In the genomic region with DNA sequence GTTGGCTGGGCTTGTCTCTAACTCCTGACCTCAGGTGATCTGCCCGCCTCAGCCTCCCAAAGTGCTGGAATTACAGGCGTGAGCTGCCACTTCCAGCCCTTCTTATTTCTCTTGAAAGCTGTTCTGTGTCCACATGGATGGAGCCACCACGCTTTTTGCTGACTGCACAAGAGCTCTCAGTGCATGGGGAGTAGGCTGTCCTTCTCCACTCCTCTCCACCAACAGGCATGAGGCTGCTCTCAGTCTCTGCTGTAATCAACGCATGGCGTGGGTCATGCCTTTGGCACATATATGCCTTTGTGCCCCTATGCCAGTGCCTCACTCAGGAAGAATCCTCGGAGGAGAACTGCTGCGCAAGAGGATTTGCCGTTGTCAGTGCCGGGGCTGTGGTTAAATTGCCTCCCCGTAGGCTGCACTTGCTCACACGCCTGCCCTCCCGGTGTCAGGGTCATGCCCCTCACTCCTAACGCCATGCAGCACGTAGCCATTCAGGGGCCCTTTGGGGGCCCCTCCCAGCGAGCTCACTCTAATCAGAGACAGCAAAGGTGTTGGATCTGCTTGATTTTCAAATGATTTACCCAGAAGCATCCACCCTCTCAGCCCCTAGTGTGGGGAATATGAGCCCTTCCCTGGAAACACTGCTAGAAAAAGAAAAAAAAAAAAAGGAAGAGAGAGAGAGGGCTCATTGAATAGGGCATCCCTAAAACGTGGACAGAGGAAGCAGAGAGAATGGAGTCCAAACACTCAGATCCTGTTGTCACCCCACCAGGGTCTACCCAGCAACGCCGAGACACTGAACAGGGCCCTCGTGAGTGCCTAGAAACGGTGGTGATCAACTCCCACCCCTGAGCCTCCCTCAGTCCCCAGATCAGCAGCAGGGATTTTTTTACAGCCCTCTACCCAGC, we compare ENCODE assay signal across 13 cellular contexts. TPM values are rescaled to one million over a fixed set of nuclear protein-coding genes. Genes with fewer than 3 reads are reported as not detected.
DNase-seq lines count a peak whose midpoint lies in the region; ATAC-seq and TF ChIP-seq lines count a peak whose summit lies in the region.
"Had no signal": no experiment of that assay in that cellular context is flagged by ENCODE, and none has a peak within 500 bp of the region (broad histone marks: within the 10 kb centered on the region; RNA-seq: fewer than 3 reads in every experiment).

No MANE protein-coding gene starts in this region.

- H3K27ac Mint-ChIP-seq in brain: peak overlapping the region; percentile 73 to 97 (median 91)
- H3K27ac Mint-ChIP-seq in stimulated activated effector memory CD8-positive, alpha-beta T cell treated with anti-CD3 and anti-CD28 coated beads, Interleukin-12 subunit alpha, Interleukin-12 subunit beta, amount 100 ng/mL, for 72 hours: peak overlapping the region; percentile 29
- H3K27ac Mint-ChIP-seq: CD4-positive, alpha-beta memory T cell had no signal

- peaks cover 5% of the 10 kb centered on the region for H3K27me3 ChIP-seq in layer of hippocampus (ENCODE audit: control insufficient read depth, insufficient read depth, low read length)
- H3K27me3 ChIP-seq: adrenal gland had no signal

- DNase-seq in KBM-7: peak; percentile 14
- DNase-seq in stimulated activated effector memory CD8-positive, alpha-beta T cell treated with anti-CD3 and anti-CD28 coated beads, Interleukin-12 subunit alpha, Interleukin-12 subunit beta, amount 100 ng/mL, for 72 hours (ENCODE audit: low spot score in 2 of 2): no peak
- DNase-seq in central memory CD4-positive, alpha-beta T cell: no peak
- DNase-seq: CD4-positive, alpha-beta memory T cell; mucosa of descending colon; NCI-H2029 treated with DMSO at 0.1 percent for 48 hours; small intestine had no signal

- peak overlapping the region; percentile 82 for H3K27ac ChIP-seq in layer of hippocampus (ENCODE audit: low read depth, low read length)

- H3K9me3 Mint-ChIP-seq in brain: peaks cover 7 to 14% (median 9%) of the 10 kb centered on the region in 5 experiments
- no peaks in the 10 kb centered on the region for H3K9me3 Mint-ChIP-seq in stimulated activated effector memory CD8-positive, alpha-beta T cell treated with anti-CD3 and anti-CD28 coated beads, Interleukin-12 subunit alpha, Interleukin-12 subunit beta, amount 100 ng/mL, for 72 hours

- in situ Hi-C loops in KBM-7 (cut with MboI; ENCODE audit: low pct_unique_long_range_greater_than_20kb, low sequenced_read_pairs): no loop called here

- no peak for ATAC-seq in stimulated activated effector memory CD8-positive, alpha-beta T cell treated with anti-CD3 and anti-CD28 coated beads, Interleukin-12 subunit alpha, Interleukin-12 subunit beta, amount 100 ng/mL, for 72 hours
- ATAC-seq in HG03159 (IDR thresholded peaks at IDR 0.05; ENCODE audit: unreplicated experiment) (no peak), HG02884 (IDR thresholded peaks at IDR 0.05; ENCODE audit: unreplicated experiment) (no peak), GM19463 (IDR thresholded peaks at IDR 0.05; ENCODE audit: unreplicated experiment) (no peak)

- no peak for TF ChIP-seq CTCF in brain (conservative IDR thresholded peaks at IDR 0.05)

- H3K27me3 Mint-ChIP-seq in brain: peaks cover 5% of the 10 kb centered on the region

- H3K4me1 Mint-ChIP-seq in brain: peaks cover 49% of the 10 kb centered on the region
- peaks cover 9% of the 10 kb centered on the region for H3K4me1 Mint-ChIP-seq in stimulated activated effector memory CD8-positive, alpha-beta T cell treated with anti-CD3 and anti-CD28 coated beads, Interleukin-12 subunit alpha, Interleukin-12 subunit beta, amount 100 ng/mL, for 72 hours

- peak overlapping the region; percentile 17 to 77 (median 60) for H3K4me3 Mint-ChIP-seq in brain
- H3K4me3 Mint-ChIP-seq in stimulated activated effector memory CD8-positive, alpha-beta T cell treated with anti-CD3 and anti-CD28 coated beads, Interleukin-12 subunit alpha, Interleukin-12 subunit beta, amount 100 ng/mL, for 72 hours: no peak overlapping the region
- H3K4me3 Mint-ChIP-seq: CD4-positive, alpha-beta memory T cell had no signal

- H3K36me3 Mint-ChIP-seq in brain: no peaks in the 10 kb centered on the region
- H3K36me3 Mint-ChIP-seq in stimulated activated effector memory CD8-positive, alpha-beta T cell treated with anti-CD3 and anti-CD28 coated beads, Interleukin-12 subunit alpha, Interleukin-12 subunit beta, amount 100 ng/mL, for 72 hours: no peaks in the 10 kb centered on the region
- H3K36me3 Mint-ChIP-seq: CD4-positive, alpha-beta memory T cell had no signal

RNA-seq across cellular contexts. Expression of a gene that starts 47.5 kb away (rescaled TPM):
- 22.2 TPM for polyA plus RNA-seq in brain (ENCODE audit: insufficient read depth, low read depth, low replicate concordance)
